ENCODE assay signal across 1 cellular context in genomic region chr2:219460424-219460926, GRCh38.
TF ChIP-seq lines count a peak whose summit lies in the region.

No MANE protein-coding gene starts in this region.

TF ChIP-seq in HepG2, 621 proteins besides CTCF, POLR2A, EP300 and RAD21:
- TF ChIP-seq GABPB1 (CRISPR knock-in tag; IDR thresholded peaks at IDR 0.05) (peak; percentile 32; the same call in 1 of the 2 replicates), TMF1 (CRISPR knock-in tag; IDR thresholded peaks at IDR 0.05; ENCODE audit: low read depth) (no peak)
TF ChIP-seq in HepG2: peak in this region for 1.
